In genomic region chr3:197202694-197203093, GRCh38 we compare ENCODE assay signal across 17 cellular contexts.
DNase-seq lines count a peak whose midpoint lies in the region; ATAC-seq, FAIRE-seq and TF ChIP-seq lines count a peak whose summit lies in the region.
"Had no signal": no experiment of that assay in that cellular context is flagged by ENCODE, and none has a peak within 500 bp of the region (broad histone marks: within the 10 kb centered on the region; RNA-seq: fewer than 3 reads in every experiment).

No MANE protein-coding gene starts in this region.

- 64 to 73% methylated on average over 2 of the region's 2 CpGs for WGBS in upper lobe of left lung, 2 donors

- H3K27ac ChIP-seq in astrocyte (ENCODE audit: low read depth, low read length) = no peak overlapping the region
- H3K27ac ChIP-seq in iPS-20b (ENCODE audit: low read length) = no peak overlapping the region
- H3K27ac ChIP-seq in upper lobe of left lung = no peak overlapping the region
- H3K27ac ChIP-seq: A549, SJCRH30 had no signal

- H2AFZ ChIP-seq in astrocyte (ENCODE audit: low read depth, low read length) = no peak overlapping the region

- FAIRE-seq in astrocyte (lab: Jason Lieb, UNC) = peak; percentile 67
- FAIRE-seq: A549, D721Med had no signal

- peak overlapping the region; percentile 23 for H3K27ac Mint-ChIP-seq in stimulated activated naive CD8-positive, alpha-beta T cell treated with anti-CD3 and anti-CD28 coated beads, Interleukin-15, Interleukin-2, amounts not matched to agents 100 ng/mL and 50 ng/mL, for 24 hours
- peak overlapping the region in 1 of 2 donors; percentile 12 for H3K27ac Mint-ChIP-seq in stimulated activated naive CD8-positive, alpha-beta T cell treated with anti-CD3 and anti-CD28 coated beads, Interleukin-15, amount 100 ng/mL, for 72 hours
- H3K27ac Mint-ChIP-seq in astrocyte (ENCODE audit: unreplicated experiment) (peak overlapping the region; percentile 6), MCF 10A (ENCODE audit: low read depth, unreplicated experiment) (no peak overlapping the region)

- H3K4me2 ChIP-seq in astrocyte (ENCODE audit: low read length) = no peak overlapping the region
- H3K4me2 ChIP-seq: A549 had no signal

- H3K79me2 ChIP-seq in astrocyte (ENCODE audit: insufficient read depth, low read length) = peaks cover 100% of the 10 kb centered on the region

- POLR2A ChIA-PET in MCF 10A (lab: Yijun Ruan, JAX) = no interaction called here

- TF ChIP-seq POLR2A in upper lobe of left lung (IDR thresholded peaks at IDR 0.05) = no peak

- H3K9me3 Mint-ChIP-seq in stimulated activated naive CD8-positive, alpha-beta T cell treated with anti-CD3 and anti-CD28 coated beads, Interleukin-15, Interleukin-2, amounts not matched to agents 100 ng/mL and 50 ng/mL, for 24 hours = no peaks in the 10 kb centered on the region
- no peaks in the 10 kb centered on the region for H3K9me3 Mint-ChIP-seq in stimulated activated naive CD8-positive, alpha-beta T cell treated with anti-CD3 and anti-CD28 coated beads, Interleukin-15, amount 100 ng/mL, for 72 hours
- H3K9me3 Mint-ChIP-seq in astrocyte (ENCODE audit: unreplicated experiment) = no peaks in the 10 kb centered on the region
- no peaks in the 10 kb centered on the region for H3K9me3 Mint-ChIP-seq in MCF 10A (ENCODE audit: unreplicated experiment)
- H3K9me3 Mint-ChIP-seq: CD8-positive, alpha-beta memory T cell; H9 had no signal

- TF ChIP-seq CTCF in astrocyte (IDR thresholded peaks at IDR 0.05; ENCODE audit: insufficient read depth, low read depth, low read length) = no peak
- TF ChIP-seq CTCF in upper lobe of left lung (IDR thresholded peaks at IDR 0.05) = no peak
- no peak for TF ChIP-seq CTCF in MCF 10A (IDR thresholded peaks at IDR 0.05; ENCODE audit: unreplicated experiment)

- H3K9ac ChIP-seq in astrocyte (ENCODE audit: low read length) (no peak overlapping the region), iPS-20b (ENCODE audit: low read depth, low read length) (peak overlapping the region; percentile 39)
- H3K9ac ChIP-seq: BLaER1 treated with 17β-estradiol and CSF1 and Interleukin-3, amounts not matched to agents 10 nM and 100 nM had no signal

- H3K4me3 ChIP-seq in astrocyte (ENCODE audit: insufficient read depth, low read depth, low read length) (no peak overlapping the region), iPS-20b (ENCODE audit: low read length) (no peak overlapping the region), upper lobe of left lung (no peak overlapping the region)
- H3K4me3 ChIP-seq: A549; BLaER1 treated with 17β-estradiol and CSF1 and Interleukin-3, amounts not matched to agents 10 nM and 100 nM; SJCRH30 had no signal

- H3K27me3 Mint-ChIP-seq in stimulated activated naive CD8-positive, alpha-beta T cell treated with anti-CD3 and anti-CD28 coated beads, Interleukin-15, Interleukin-2, amounts not matched to agents 100 ng/mL and 50 ng/mL, for 24 hours = no peaks in the 10 kb centered on the region
- H3K27me3 Mint-ChIP-seq in stimulated activated naive CD8-positive, alpha-beta T cell treated with anti-CD3 and anti-CD28 coated beads, Interleukin-15, amount 100 ng/mL, for 72 hours = no peaks in the 10 kb centered on the region
- no peaks in the 10 kb centered on the region for H3K27me3 Mint-ChIP-seq in astrocyte (ENCODE audit: low read depth, unreplicated experiment)
- H3K27me3 Mint-ChIP-seq in MCF 10A (ENCODE audit: insufficient read depth, unreplicated experiment) = no peaks in the 10 kb centered on the region
- H3K27me3 Mint-ChIP-seq: CD8-positive, alpha-beta memory T cell had no signal

- CTCF ChIA-PET in MCF 10A (lab: Yijun Ruan, JAX) = interaction anchor here (0.6 kb wide), 1 partner anchor 203 kb away, joined by 3 read pairs; no protein-coding TSS in a partner anchor

- H3K4me1 Mint-ChIP-seq in stimulated activated naive CD8-positive, alpha-beta T cell treated with anti-CD3 and anti-CD28 coated beads, Interleukin-15, Interleukin-2, amounts not matched to agents 100 ng/mL and 50 ng/mL, for 24 hours (ENCODE audit: low read depth) = peaks cover 56% of the 10 kb centered on the region
- H3K4me1 Mint-ChIP-seq in stimulated activated naive CD8-positive, alpha-beta T cell treated with anti-CD3 and anti-CD28 coated beads, Interleukin-15, amount 100 ng/mL, for 72 hours = peaks cover 45% of the 10 kb centered on the region
- H3K4me1 Mint-ChIP-seq in astrocyte (ENCODE audit: low read depth, unreplicated experiment) (peaks cover 45% of the 10 kb centered on the region), MCF 10A (ENCODE audit: insufficient read depth, unreplicated experiment) (peaks cover 11% of the 10 kb centered on the region)

- intact Hi-C loops in MCF 10A (cut with micrococcal nuclease) = no loop called here

- no peaks in the 10 kb centered on the region for H3K36me3 Mint-ChIP-seq in stimulated activated naive CD8-positive, alpha-beta T cell treated with anti-CD3 and anti-CD28 coated beads, Interleukin-15, Interleukin-2, amounts not matched to agents 100 ng/mL and 50 ng/mL, for 24 hours (ENCODE audit: low read depth)
- H3K36me3 Mint-ChIP-seq in astrocyte (ENCODE audit: low read depth, unreplicated experiment) (peaks cover 7% of the 10 kb centered on the region), MCF 10A (ENCODE audit: insufficient read depth, unreplicated experiment) (no peaks in the 10 kb centered on the region)

- H3K27me3 ChIP-seq in astrocyte (ENCODE audit: insufficient read depth, low read length) (no peaks in the 10 kb centered on the region), iPS-20b (ENCODE audit: insufficient read depth, low read length) (no peaks in the 10 kb centered on the region), upper lobe of left lung (no peaks in the 10 kb centered on the region)
- H3K27me3 ChIP-seq: BLaER1 treated with 17β-estradiol and CSF1 and Interleukin-3, amounts not matched to agents 10 nM and 100 nM; SJCRH30 had no signal

- no peak for TF ChIP-seq EP300 in upper lobe of left lung (IDR thresholded peaks at IDR 0.05)

- no peak for DNase-seq in stimulated activated naive CD8-positive, alpha-beta T cell treated with anti-CD3 and anti-CD28 coated beads, Interleukin-15, amount 100 ng/mL, for 72 hours
- DNase-seq in astrocyte (ENCODE audit: low read depth) = peak; percentile 43
- DNase-seq in upper lobe of left lung = no peak
- no peak for DNase-seq in MCF 10A (ENCODE audit: unreplicated experiment)
- DNase-seq: CD8-positive, alpha-beta memory T cell; H9; NCI-H1105; NCI-H1694; NCI-H510A treated with DMSO at 0.1 percent for 48 hours; NCI-H774; SJCRH30 had no signal

- H3K9me3 ChIP-seq in astrocyte (ENCODE audit: insufficient read depth, low read depth, low read length) = no peaks in the 10 kb centered on the region
- no peaks in the 10 kb centered on the region for H3K9me3 ChIP-seq in iPS-20b (ENCODE audit: insufficient read depth, low read depth, low read length)
- no peaks in the 10 kb centered on the region for H3K9me3 ChIP-seq in upper lobe of left lung
- H3K9me3 ChIP-seq: A549, SJCRH30 had no signal

- H3K4me1 ChIP-seq in astrocyte (ENCODE audit: insufficient read depth, low read length) = no peaks in the 10 kb centered on the region
- peaks cover 42% of the 10 kb centered on the region for H3K4me1 ChIP-seq in iPS-20b (ENCODE audit: insufficient read depth, low read length)
- peaks cover 12 to 34% (median 17%) of the 10 kb centered on the region in 4 donors for H3K4me1 ChIP-seq in upper lobe of left lung
- H3K4me1 ChIP-seq: SJCRH30 had no signal

- no peaks in the 10 kb centered on the region for H3K36me3 ChIP-seq in astrocyte (ENCODE audit: insufficient read depth, low read length)
- no peaks in the 10 kb centered on the region for H3K36me3 ChIP-seq in iPS-20b (ENCODE audit: insufficient read depth, low read depth, low read length)
- H3K36me3 ChIP-seq in upper lobe of left lung = no peaks in the 10 kb centered on the region
- H3K36me3 ChIP-seq: SJCRH30 had no signal

- H3K4me3 Mint-ChIP-seq in stimulated activated naive CD8-positive, alpha-beta T cell treated with anti-CD3 and anti-CD28 coated beads, Interleukin-15, Interleukin-2, amounts not matched to agents 100 ng/mL and 50 ng/mL, for 24 hours = no peak overlapping the region
- H3K4me3 Mint-ChIP-seq in stimulated activated naive CD8-positive, alpha-beta T cell treated with anti-CD3 and anti-CD28 coated beads, Interleukin-15, amount 100 ng/mL, for 72 hours = no peak overlapping the region
- H3K4me3 Mint-ChIP-seq in astrocyte (ENCODE audit: unreplicated experiment) = no peak overlapping the region
- no peak overlapping the region for H3K4me3 Mint-ChIP-seq in MCF 10A (ENCODE audit: unreplicated experiment)
- H3K4me3 Mint-ChIP-seq: CD8-positive, alpha-beta memory T cell; H9 had no signal

- H4K20me1 ChIP-seq in astrocyte (ENCODE audit: insufficient read depth, low read length) = peaks cover 97% of the 10 kb centered on the region

- no peak for ATAC-seq in stimulated activated naive CD8-positive, alpha-beta T cell treated with anti-CD3 and anti-CD28 coated beads, Interleukin-15, amount 100 ng/mL, for 72 hours
- no peak for ATAC-seq in HG03432 (IDR thresholded peaks at IDR 0.05; ENCODE audit: unreplicated experiment)
- ATAC-seq in upper lobe of left lung (ENCODE audit: low FRiP score in 2 of 2) = no peak
- ATAC-seq: A549 had no signal

- BruUV-seq in MCF 10A (replicated peaks; lab: Mats Ljungman, UMichigan) = no TSS peak
